14 cellular contexts compared by ENCODE assay signal in the genomic region with DNA sequence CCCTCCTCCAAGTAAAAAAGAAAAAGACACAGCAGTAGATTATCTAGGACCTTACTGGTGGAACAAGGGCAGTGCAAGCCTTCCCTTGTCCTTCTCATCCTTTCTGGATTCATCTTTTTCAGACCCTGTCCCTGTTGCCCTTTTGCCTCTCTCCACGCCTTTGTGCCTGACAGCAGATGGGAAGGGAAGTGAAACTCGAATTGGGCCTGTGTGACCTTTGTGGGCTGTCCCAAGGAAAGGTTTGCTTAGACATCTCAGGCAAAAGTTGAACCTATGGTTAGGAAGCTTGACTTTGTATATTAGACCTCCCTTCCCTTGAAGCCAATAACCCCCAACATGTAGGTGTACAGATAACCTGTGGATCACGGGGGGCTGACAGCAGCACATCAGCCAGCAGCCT.
A peak's percentile ranks its signal among the peaks of the same experiment; 100 is the strongest.
DNase-seq lines count a peak whose midpoint lies in the region; ATAC-seq, FAIRE-seq and TF ChIP-seq lines count a peak whose summit lies in the region.
"Had no signal": no experiment of that assay in that cellular context is flagged by ENCODE, and none has a peak within 500 bp of the region (broad histone marks: within the 10 kb centered on the region; RNA-seq: fewer than 3 reads in every experiment).

No MANE protein-coding gene starts in this region.

- peak overlapping the region; percentile 61 to 94 (median 83) for H3K4me2 ChIP-seq in BLaER1 treated with 17β-estradiol and CSF1 and Interleukin-3, amounts not matched to agents 10 nM and 100 nM
- H3K4me2 ChIP-seq in SU-DHL-6 (ENCODE audit: low read depth, low read length, poor library complexity, severe bottlenecking): peak overlapping the region; percentile 22

- H3K27me3 ChIP-seq in BLaER1 treated with 17β-estradiol and CSF1 and Interleukin-3, amounts not matched to agents 10 nM and 100 nM: no peaks in the 10 kb centered on the region
- no peaks in the 10 kb centered on the region for H3K27me3 ChIP-seq in SU-DHL-6 (ENCODE audit: low read length)
- H3K27me3 ChIP-seq: uterus had no signal

- H3K27ac ChIP-seq in BLaER1 treated with 17β-estradiol and CSF1 and Interleukin-3, amounts not matched to agents 10 nM and 100 nM: peak overlapping the region in 7 of 11 experiments; percentile 3 to 49 (median 41); a peak in 10 of 22 replicates
- H3K27ac ChIP-seq in SU-DHL-6 (ENCODE audit: low read depth, low read length): peak overlapping the region; percentile 30
- H3K27ac ChIP-seq: coronary artery, prostate gland, uterus had no signal

- no peak overlapping the region for H3K4me3 Mint-ChIP-seq in nephron progenitor cell

- no peak overlapping the region for H2AFZ ChIP-seq in SU-DHL-6 (ENCODE audit: low read depth, low read length, severe bottlenecking)

- peaks cover 14% of the 10 kb centered on the region for H3K4me1 Mint-ChIP-seq in nephron progenitor cell

- H3K9me2 ChIP-seq in SU-DHL-6 (replicated peaks; ENCODE audit: insufficient read depth, low read length): no peaks in the 10 kb centered on the region

- FAIRE-seq in frontal cortex (lab: Jason Lieb, UNC): no peak

- ATAC-seq in GM19452 (IDR thresholded peaks at IDR 0.05; ENCODE audit: unreplicated experiment) (peak; percentile 38), HG02981 (IDR thresholded peaks at IDR 0.05; ENCODE audit: unreplicated experiment) (peak; percentile 33)
- ATAC-seq: HCT116 had no signal

- no peaks in the 10 kb centered on the region for H3K79me2 ChIP-seq in SU-DHL-6 (ENCODE audit: insufficient read depth, low read length)

- H3F3A ChIP-seq in SU-DHL-6 (ENCODE audit: insufficient read depth): no peaks in the 10 kb centered on the region

- peaks cover 0 to 13% (median 4%) of the 10 kb centered on the region in 11 experiments; a peak in 7 of 22 replicates for H3K36me3 ChIP-seq in BLaER1 treated with 17β-estradiol and CSF1 and Interleukin-3, amounts not matched to agents 10 nM and 100 nM
- no peaks in the 10 kb centered on the region for H3K36me3 ChIP-seq in SU-DHL-6 (ENCODE audit: low read length)
- H3K36me3 ChIP-seq: prostate gland, uterus had no signal

- no peak overlapping the region for H3K27ac Mint-ChIP-seq in nephron progenitor cell

- peaks cover 63 to 94% (median 89%) of the 10 kb centered on the region in 10 experiments for H3K4me1 ChIP-seq in BLaER1 treated with 17β-estradiol and CSF1 and Interleukin-3, amounts not matched to agents 10 nM and 100 nM
- H3K4me1 ChIP-seq: prostate gland, uterus had no signal

- H3K27me3 Mint-ChIP-seq in nephron progenitor cell (ENCODE audit: low read depth, poor library complexity): peaks cover 12% of the 10 kb centered on the region

- peaks cover 3 to 78% (median 19%) of the 10 kb centered on the region in 11 experiments; a peak in 17 of 22 replicates for H4K20me1 ChIP-seq in BLaER1 treated with 17β-estradiol and CSF1 and Interleukin-3, amounts not matched to agents 10 nM and 100 nM
- no peaks in the 10 kb centered on the region for H4K20me1 ChIP-seq in SU-DHL-6 (ENCODE audit: low read depth, low read length)

- peaks cover 0 to 9% (median 5%) of the 10 kb centered on the region in 11 experiments; a peak in 6 of 22 replicates for H3K9me3 ChIP-seq in BLaER1 treated with 17β-estradiol and CSF1 and Interleukin-3, amounts not matched to agents 10 nM and 100 nM (replicated peaks in 1 of 11)
- no peaks in the 10 kb centered on the region for H3K9me3 ChIP-seq in SU-DHL-6 (ENCODE audit: insufficient read depth, low read length)
- H3K9me3 ChIP-seq: prostate gland, uterus had no signal

- DNase-seq in NCI-H510A (lab: John Stamatoyannopoulos, UW): no peak
- no peak for DNase-seq in nephron progenitor cell
- DNase-seq in SW480 (ENCODE audit: low spot score): no peak
- DNase-seq in frontal cortex (ENCODE audit: low spot score in 2 of 2): no peak
- DNase-seq: activated CD8-positive, alpha-beta memory T cell treated with anti-CD3 and anti-CD28 coated beads, Interleukin-2, amount 50 U/mL, for 4 hours; NCI-H2171; uterus had no signal

- peak overlapping the region in 1 of 10 experiments; percentile 29; a peak in 1 of 20 replicates for H3K4me3 ChIP-seq in BLaER1 treated with 17β-estradiol and CSF1 and Interleukin-3, amounts not matched to agents 10 nM and 100 nM
- H3K4me3 ChIP-seq in SU-DHL-6 (ENCODE audit: insufficient read depth, low read length, poor library complexity, severe bottlenecking): no peak overlapping the region
- H3K4me3 ChIP-seq: coronary artery, prostate gland, uterus had no signal

- peaks cover 3% of the 10 kb centered on the region for H3K9me3 Mint-ChIP-seq in nephron progenitor cell

- TF ChIP-seq CTCF in SU-DHL-6 (IDR thresholded peaks at IDR 0.05; ENCODE audit: insufficient read depth, low read length, poor library complexity, severe bottlenecking): no peak
- no peak for TF ChIP-seq CTCF in nephron progenitor cell (IDR thresholded peaks at IDR 0.05)

- H3K9ac ChIP-seq in BLaER1 treated with 17β-estradiol and CSF1 and Interleukin-3, amounts not matched to agents 10 nM and 100 nM: peak overlapping the region in 5 of 11 experiments; percentile 0 to 55 (median 45); a peak in 7 of 22 replicates
- H3K9ac ChIP-seq in SU-DHL-6 (ENCODE audit: low read length): peak overlapping the region; percentile 12; the same call in 1 of the 2 replicates

- H3K36me3 Mint-ChIP-seq in nephron progenitor cell (ENCODE audit: low read depth): no peaks in the 10 kb centered on the region
